In the genomic region with DNA sequence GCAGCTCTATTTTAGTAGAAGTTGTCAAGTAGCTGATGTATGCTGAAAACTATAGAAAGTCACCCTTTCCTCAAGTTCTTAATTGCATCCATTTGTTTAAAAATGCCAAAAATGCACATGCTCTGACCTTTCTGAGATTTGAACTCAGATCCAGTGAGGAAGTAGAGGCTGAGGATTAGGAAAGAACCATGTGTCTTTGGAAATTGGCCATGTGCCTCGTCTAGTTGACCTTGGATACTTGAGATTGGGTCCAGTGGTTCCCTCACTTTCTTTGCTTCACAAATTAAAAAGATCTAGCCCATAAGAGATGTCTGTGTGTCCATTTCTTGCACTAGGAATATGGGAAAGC, we compare ENCODE assay signal across 8 cellular contexts.
DNase-seq lines count a peak whose midpoint lies in the region; ATAC-seq and TF ChIP-seq lines count a peak whose summit lies in the region.
"Had no signal": no experiment of that assay in that cellular context is flagged by ENCODE, and none has a peak within 500 bp of the region (broad histone marks: within the 10 kb centered on the region; RNA-seq: fewer than 3 reads in every experiment).

No MANE protein-coding gene starts in this region.

- H3K9me3 ChIP-seq in HEK293 (ENCODE audit: control insufficient read depth, insufficient read depth, low read depth, low read length) (no peaks in the 10 kb centered on the region), left lung (no peaks in the 10 kb centered on the region)

- DNase-seq in activated B cell treated with CpG ODN at 0.5 μM for 24 hours (no peak), left lung (no peak), COLO829 (ENCODE audit: low spot score) (no peak), iPS-NIHi11 (ENCODE audit: low spot score) (no peak), dorsolateral prefrontal cortex (no peak)
- DNase-seq in stimulated activated naive CD8-positive, alpha-beta T cell treated with anti-CD3 and anti-CD28 coated beads, Interleukin-15, amount 100 ng/mL, for 72 hours: no peak
- DNase-seq: GF-D8 had no signal

- no peaks in the 10 kb centered on the region for H3K9me3 Mint-ChIP-seq in activated B cell treated with CpG ODN at 0.5 μM for 24 hours
- no peaks in the 10 kb centered on the region for H3K9me3 Mint-ChIP-seq in stimulated activated naive CD8-positive, alpha-beta T cell treated with anti-CD3 and anti-CD28 coated beads, Interleukin-15, amount 100 ng/mL, for 72 hours

- intact Hi-C loops in activated B cell treated with CpG ODN at 0.5 μM for 24 hours (cut with micrococcal nuclease): loop anchor here (1.0 to 5.0 kb wide), 5 partner anchors 10 to 427 kb away; a partner anchor contains a TSS
- intact Hi-C loops in left lung (cut with DNase I): no loop called here
- intact Hi-C loops in dorsolateral prefrontal cortex (cut with DNase I): no loop called here

- no peak overlapping the region for H3K4me3 ChIP-seq in HEK293 (ENCODE audit: low read depth, low read length)
- H3K4me3 ChIP-seq in left lung: no peak overlapping the region
- H3K4me3 ChIP-seq in dorsolateral prefrontal cortex: no peak overlapping the region

- H3K4me1 Mint-ChIP-seq in activated B cell treated with CpG ODN at 0.5 μM for 24 hours: peaks cover 78% of the 10 kb centered on the region
- H3K4me1 Mint-ChIP-seq in stimulated activated naive CD8-positive, alpha-beta T cell treated with anti-CD3 and anti-CD28 coated beads, Interleukin-15, amount 100 ng/mL, for 72 hours: peaks cover 80% of the 10 kb centered on the region

- H3K27ac ChIP-seq in HEK293 (ENCODE audit: extremely low read depth, low read depth, low read length) (no peak overlapping the region), left lung (peak overlapping the region; percentile 66 to 83), dorsolateral prefrontal cortex (peak overlapping the region in 21 of 59 donors; percentile 1 to 83 (median 54))

- H3K27ac Mint-ChIP-seq in activated B cell treated with CpG ODN at 0.5 μM for 24 hours: peak overlapping the region; percentile 99
- H3K27ac Mint-ChIP-seq in stimulated activated naive CD8-positive, alpha-beta T cell treated with anti-CD3 and anti-CD28 coated beads, Interleukin-15, amount 100 ng/mL, for 72 hours: peak overlapping the region; percentile 91 to 94

- no peaks in the 10 kb centered on the region for H3K36me3 Mint-ChIP-seq in activated B cell treated with CpG ODN at 0.5 μM for 24 hours (ENCODE audit: low read depth)

- POLR2A ChIA-PET in HEK293 (lab: Yijun Ruan, JAX): interaction anchor here (0.5 kb wide), 1 partner anchor 67 kb away, joined by 3 read pairs; no protein-coding TSS in a partner anchor
- POLR2A ChIA-PET in activated B cell treated with CpG ODN at 0.5 μM for 24 hours (lab: Charles Lee): interaction anchor here (0.6 to 1.9 kb wide), 9 partner anchors 12 to 129 kb away, joined by 3 to 14 read pairs (median 5); a partner anchor contains a TSS

- CTCF ChIA-PET in HEK293 (lab: Yijun Ruan, JAX) (interaction anchor here (0.6 to 1.1 kb wide), 2 partner anchors 24 to 93 kb away, joined by 3 to 4 read pairs; no protein-coding TSS in a partner anchor), activated B cell treated with CpG ODN at 0.5 μM for 24 hours (lab: Charles Lee) (interaction anchor here (3.8 kb wide), 1 partner anchor 128 kb away, joined by 19 read pairs; a partner anchor contains a TSS)

- ATAC-seq in activated B cell treated with CpG ODN at 0.5 μM for 24 hours (ENCODE audit: low read depth) (no peak), left lung (no peak)
- no peak for ATAC-seq in stimulated activated naive CD8-positive, alpha-beta T cell treated with anti-CD3 and anti-CD28 coated beads, Interleukin-15, amount 100 ng/mL, for 72 hours

- TF ChIP-seq CTCF in HEK293 (tag by site-specific recombination; IDR thresholded peaks at IDR 0.05): no peak
- no peak for TF ChIP-seq CTCF in activated B cell treated with CpG ODN at 0.5 μM for 24 hours (IDR thresholded peaks at IDR 0.05)
- TF ChIP-seq CTCF in left lung (IDR thresholded peaks at IDR 0.05): no peak
- no peak for TF ChIP-seq CTCF in dorsolateral prefrontal cortex (IDR thresholded peaks at IDR 0.05 in 54 of 56, conservative IDR thresholded peaks at IDR 0.05 in 2 of 56; ENCODE audit: low read depth in 1 of 56, partially characterized antibody in 56 of 56)

- H3K27me3 ChIP-seq in left lung (no peaks in the 10 kb centered on the region), dorsolateral prefrontal cortex (no peaks in the 10 kb centered on the region)

- H3K36me3 ChIP-seq in HEK293 (ENCODE audit: control insufficient read depth in 2 of 2, insufficient read depth in 1 of 2, low read length in 2 of 2): no peaks in the 10 kb centered on the region
- no peaks in the 10 kb centered on the region for H3K36me3 ChIP-seq in left lung

- no peaks in the 10 kb centered on the region for H3K27me3 Mint-ChIP-seq in activated B cell treated with CpG ODN at 0.5 μM for 24 hours
- H3K27me3 Mint-ChIP-seq in stimulated activated naive CD8-positive, alpha-beta T cell treated with anti-CD3 and anti-CD28 coated beads, Interleukin-15, amount 100 ng/mL, for 72 hours: no peaks in the 10 kb centered on the region

- peak overlapping the region; percentile 78 for H3K4me3 Mint-ChIP-seq in activated B cell treated with CpG ODN at 0.5 μM for 24 hours
- peak overlapping the region; percentile 67 to 79 for H3K4me3 Mint-ChIP-seq in stimulated activated naive CD8-positive, alpha-beta T cell treated with anti-CD3 and anti-CD28 coated beads, Interleukin-15, amount 100 ng/mL, for 72 hours

- no peaks in the 10 kb centered on the region; the same call in 1 of the 2 replicates for H3K4me1 ChIP-seq in HEK293 (ENCODE audit: control insufficient read depth, insufficient read depth, low read length)
- peaks cover 8 to 83% of the 10 kb centered on the region in 2 donors for H3K4me1 ChIP-seq in left lung

TF ChIP-seq in HEK293, 187 proteins besides CTCF, POLR2A, EP300 and RAD21:
- TF ChIP-seq KLF7 (tag by site-specific recombination; IDR thresholded peaks at IDR 0.05; ENCODE audit: borderline replicate concordance) (no peak), ZNF837 (tag by site-specific recombination; IDR thresholded peaks at IDR 0.05) (no peak), ZNF146 (tag by site-specific recombination; IDR thresholded peaks at IDR 0.05) (no peak), ZNF600 (tag by site-specific recombination; IDR thresholded peaks at IDR 0.05) (no peak), ZNF677 (tag by site-specific recombination; IDR thresholded peaks at IDR 0.05) (no peak)
- TF ChIP-seq, protein P1, sequence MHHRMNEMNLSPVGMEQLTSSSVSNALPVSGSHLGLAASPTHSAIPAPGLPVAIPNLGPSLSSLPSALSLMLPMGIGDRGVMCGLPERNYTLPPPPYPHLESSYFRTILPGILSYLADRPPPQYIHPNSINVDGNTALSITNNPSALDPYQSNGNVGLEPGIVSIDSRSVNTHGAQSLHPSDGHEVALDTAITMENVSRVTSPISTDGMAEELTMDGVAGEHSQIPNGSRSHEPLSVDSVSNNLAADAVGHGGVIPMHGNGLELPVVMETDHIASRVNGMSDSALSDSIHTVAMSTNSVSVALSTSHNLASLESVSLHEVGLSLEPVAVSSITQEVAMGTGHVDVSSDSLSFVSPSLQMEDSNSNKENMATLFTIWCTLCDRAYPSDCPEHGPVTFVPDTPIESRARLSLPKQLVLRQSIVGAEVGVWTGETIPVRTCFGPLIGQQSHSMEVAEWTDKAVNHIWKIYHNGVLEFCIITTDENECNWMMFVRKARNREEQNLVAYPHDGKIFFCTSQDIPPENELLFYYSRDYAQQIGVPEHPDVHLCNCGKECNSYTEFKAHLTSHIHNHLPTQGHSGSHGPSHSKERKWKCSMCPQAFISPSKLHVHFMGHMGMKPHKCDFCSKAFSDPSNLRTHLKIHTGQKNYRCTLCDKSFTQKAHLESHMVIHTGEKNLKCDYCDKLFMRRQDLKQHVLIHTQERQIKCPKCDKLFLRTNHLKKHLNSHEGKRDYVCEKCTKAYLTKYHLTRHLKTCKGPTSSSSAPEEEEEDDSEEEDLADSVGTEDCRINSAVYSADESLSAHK (tag by site-specific recombination; IDR thresholded peaks at IDR 0.05): peak; percentile 75; the same call in 1 of the 2 replicates
- TF ChIP-seq, protein P2, sequence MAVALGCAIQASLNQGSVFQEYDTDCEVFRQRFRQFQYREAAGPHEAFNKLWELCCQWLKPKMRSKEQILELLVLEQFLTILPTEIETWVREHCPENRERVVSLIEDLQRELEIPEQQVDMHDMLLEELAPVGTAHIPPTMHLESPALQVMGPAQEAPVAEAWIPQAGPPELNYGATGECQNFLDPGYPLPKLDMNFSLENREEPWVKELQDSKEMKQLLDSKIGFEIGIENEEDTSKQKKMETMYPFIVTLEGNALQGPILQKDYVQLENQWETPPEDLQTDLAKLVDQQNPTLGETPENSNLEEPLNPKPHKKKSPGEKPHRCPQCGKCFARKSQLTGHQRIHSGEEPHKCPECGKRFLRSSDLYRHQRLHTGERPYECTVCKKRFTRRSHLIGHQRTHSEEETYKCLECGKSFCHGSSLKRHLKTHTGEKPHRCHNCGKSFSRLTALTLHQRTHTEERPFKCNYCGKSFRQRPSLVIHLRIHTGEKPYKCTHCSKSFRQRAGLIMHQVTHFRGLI (tag by site-specific recombination; IDR thresholded peaks at IDR 0.05): no peak
